ENCODE assay signal across 8 cellular contexts in genomic region chr7:149773446-149774236, GRCh38.
DNase-seq lines count a peak whose midpoint lies in the region; ATAC-seq lines count a peak whose summit lies in the region.

TSS of gene ZNF467 (minus strand) at chr7:149773588. CDS start at chr7:149771032, 2,556 bp downstream.

- ATAC-seq in GM21528 (IDR thresholded peaks at IDR 0.05; ENCODE audit: low FRiP score, unreplicated experiment) (no peak), GM21717 (IDR thresholded peaks at IDR 0.05; ENCODE audit: unreplicated experiment) (no peak)

- H3K4me1 ChIP-seq in ES-I3 (ENCODE audit: insufficient read depth, low read length) = peaks cover 7% of the 10 kb centered on the region; the same call in 1 of the 2 replicates

- H3K9ac ChIP-seq in ES-I3 (ENCODE audit: low read depth, low read length) = peak within 1 kb of the TSS; percentile 75; the same call in 1 of the 2 replicates

- no peaks in the 10 kb centered on the region for H3K36me3 ChIP-seq in ES-I3 (ENCODE audit: insufficient read depth, low read length)

- peak; percentile 64 for DNase-seq in NCI-H2171 treated with DMSO at 0.1 percent for 48 hours (lab: John Stamatoyannopoulos, UW)
- DNase-seq in activated effector memory CD4-positive, alpha-beta T cell treated with Interleukin-2 at 50 U/mL for 16 hours = peak; percentile 23
- peak; percentile 14 for DNase-seq in glomerular visceral epithelial cell (ENCODE audit: extremely low spot score)
- peak in 38 of 56 donors; percentile 20 to 77 (median 41) for DNase-seq in nucleus accumbens (lab: John Stamatoyannopoulos, UW)
- DNase-seq in SHP77 (lab: John Stamatoyannopoulos, UW) = no peak

- H3K9me3 ChIP-seq in ES-I3 (ENCODE audit: control insufficient read depth, insufficient read depth, low read length) = no peaks in the 10 kb centered on the region

Comparison
In these comparisons a context has a peak if more than half of its experiments do, and no peak if none do; other contexts are left out.
1. DNase-seq: peak in NCI-H2171 treated with DMSO at 0.1 percent for 48 hours (single experiment), activated effector memory CD4-positive, alpha-beta T cell treated with Interleukin-2 at 50 U/mL for 16 hours (single experiment), glomerular visceral epithelial cell (single experiment) and nucleus accumbens (38 of 56); none in SHP77 (0 of 2).